In genomic region chr1:31715097-31715872, GRCh38 we compare ENCODE assay signal across 8 cellular contexts. TPM values are rescaled to one million over a fixed set of nuclear protein-coding genes. Genes with fewer than 3 reads are reported as not detected.
DNase-seq lines count a peak whose midpoint lies in the region; ATAC-seq and TF ChIP-seq lines count a peak whose summit lies in the region.

No MANE protein-coding gene starts in this region.

- peak overlapping the region; percentile 16 to 58 for H3K4me3 ChIP-seq in gastroesophageal sphincter
- peak overlapping the region; percentile 46 for H3K4me3 ChIP-seq in upper lobe of right lung

- no peaks in the 10 kb centered on the region for H3K36me3 ChIP-seq in gastroesophageal sphincter
- no peaks in the 10 kb centered on the region for H3K36me3 ChIP-seq in upper lobe of right lung

- no peak for TF ChIP-seq EP300 in gastroesophageal sphincter (IDR thresholded peaks at IDR 0.05)

- intact Hi-C loops in upper lobe of right lung (cut with DNase I): no loop called here

- peaks cover 46% of the 10 kb centered on the region for H3K4me1 Mint-ChIP-seq in nephron

- H3K27ac Mint-ChIP-seq in nephron: peak overlapping the region; percentile 93 to 99 (median 98)

- no peaks in the 10 kb centered on the region for H3K9me3 Mint-ChIP-seq in nephron

- peak overlapping the region; percentile 79 to 86 (median 83) for H3K4me3 Mint-ChIP-seq in nephron

- peak; percentile 94 for ATAC-seq in gastroesophageal sphincter
- ATAC-seq in upper lobe of right lung: peak; percentile 89

- H3K27me3 Mint-ChIP-seq in nephron (ENCODE audit: low read depth): peaks cover 24% of the 10 kb centered on the region

- 0 to 1% methylated on average over 2 to 8 of the region's 43 CpGs for WGBS in gastroesophageal sphincter (ENCODE audit: low coverage in 1 of 2), 2 donors

- DNase-seq in AG20443 (ENCODE audit: low spot score): peak; percentile 94
- DNase-seq in GM20000 (ENCODE audit: low spot score): peak; percentile 70
- peak; percentile 83 for DNase-seq in NCI-H460 (ENCODE audit: extremely low read depth, low read depth)
- DNase-seq in activated naive CD4-positive, alpha-beta T cell treated with anti-CD3 and anti-CD28 coated beads, Interleukin-2, amount 50 U/mL, for 16 hours: peak; percentile 37
- peak; percentile 87 for DNase-seq in upper lobe of right lung
- no peak for DNase-seq in MV-4-11 (lab: John Stamatoyannopoulos, UW)

- H3K9me3 ChIP-seq in gastroesophageal sphincter (no peaks in the 10 kb centered on the region), upper lobe of right lung (no peaks in the 10 kb centered on the region)

- H3K27ac ChIP-seq in gastroesophageal sphincter (peak overlapping the region; percentile 71 to 97 (median 96)), upper lobe of right lung (peak overlapping the region; percentile 84)

- TF ChIP-seq CTCF in GM20000 (IDR thresholded peaks at IDR 0.05; ENCODE audit: extremely low read depth, missing control alignments) (peak; percentile 32), gastroesophageal sphincter (IDR thresholded peaks at IDR 0.05) (peak in 3 of 4 experiments; percentile 88 to 99 (median 89)), nephron (IDR thresholded peaks at IDR 0.05; ENCODE audit: unreplicated experiment in 3 of 3) (peak; percentile 85 to 93 (median 88)), upper lobe of right lung (IDR thresholded peaks at IDR 0.05) (peak; percentile 83)

- H3K27me3 ChIP-seq in gastroesophageal sphincter (no peaks in the 10 kb centered on the region), upper lobe of right lung (peaks cover 14% of the 10 kb centered on the region)

- peaks cover 0 to 53% (median 37%) of the 10 kb centered on the region in 3 donors for H3K4me1 ChIP-seq in gastroesophageal sphincter
- peaks cover 31% of the 10 kb centered on the region for H3K4me1 ChIP-seq in upper lobe of right lung

- H3K36me3 Mint-ChIP-seq in nephron (ENCODE audit: low read depth): no peaks in the 10 kb centered on the region

- peak; percentile 26 to 34 for TF ChIP-seq POLR2A in gastroesophageal sphincter (IDR thresholded peaks at IDR 0.05)

RNA-seq across cellular contexts. Expression of gene COL16A1, which starts 11.5 kb away (rescaled TPM):
- 2.5 and 3.4 TPM in 2 replicates for total RNA-seq in NCI-H460 (2014; rRNA removed; shearing (Covaris generic))
- polyA plus RNA-seq in NCI-H460 (2014; cell fraction: nucleus; rRNA removed): 15.9 and 24.3 TPM in 2 replicates
- 100 to 1,000 TPM in 3 of 4 donors, 10 to 100 TPM in 1; 67.2 to 169 (median 149) TPM for total RNA-seq in gastroesophageal sphincter
- total RNA-seq in upper lobe of right lung: 28.9 TPM

RNA-seq across cellular contexts. Expression of gene ADGRB2, which starts 48.9 kb away (rescaled TPM):
- 2.3 and 2.5 TPM in 2 replicates for total RNA-seq in NCI-H460 (2014; rRNA removed; shearing (Covaris generic))
- polyA plus RNA-seq in NCI-H460 (2014; cell fraction: nucleus; rRNA removed): 23.7 and 24.0 TPM in 2 replicates
- total RNA-seq in gastroesophageal sphincter: 1 to 10 TPM; 1.7 to 6.0 (median 3.2) TPM
- 0.69 TPM for total RNA-seq in upper lobe of right lung

Comparison
In these comparisons a context has a peak if more than half of its experiments do, and no peak if none do; other contexts are left out.
1. CTCF ChIP-seq: peak in every context shown above with its lines; median percentile 89 in gastroesophageal sphincter; 88 in nephron; 83 in upper lobe of right lung; 32 in GM20000.